ENCODE assay signal across 1 cellular context in the genomic region with DNA sequence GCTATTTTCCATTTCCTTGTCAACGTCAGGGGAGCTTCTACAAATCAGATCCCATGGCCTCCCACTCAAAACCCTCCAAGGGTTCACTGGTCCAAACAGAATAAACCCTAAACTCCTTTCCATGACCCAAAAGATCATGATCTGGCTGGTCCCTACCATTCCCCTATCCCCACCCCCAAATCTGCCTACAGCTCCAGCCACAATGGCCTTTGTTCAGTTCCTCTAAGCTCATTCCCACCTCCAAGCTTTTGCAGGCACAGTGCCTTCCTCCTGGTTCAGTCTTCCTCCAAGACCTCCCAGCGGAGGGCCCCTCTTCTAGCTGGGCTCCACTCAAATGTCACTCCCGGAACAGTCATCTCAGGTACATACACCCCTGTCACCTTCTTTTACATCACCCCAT.
TF ChIP-seq lines count a peak whose summit lies in the region.

No MANE protein-coding gene starts in this region.

TF ChIP-seq in H1, 55 proteins besides CTCF, POLR2A, EP300 and RAD21:
- no peak for TF ChIP-seq SAP30 (IDR thresholded peaks at IDR 0.05; ENCODE audit: insufficient read depth, insufficient replicate concordance, low read length)
- TF ChIP-seq KDM5A (IDR thresholded peaks at IDR 0.05; ENCODE audit: low read length), result no peak
- TF ChIP-seq CEBPB (IDR thresholded peaks at IDR 0.05; ENCODE audit: low read depth, low read length), result no peak
- no peak for TF ChIP-seq JUN (IDR thresholded peaks at IDR 0.05; ENCODE audit: low read depth, low read length)
- TF ChIP-seq ZNF274 (IDR thresholded peaks at IDR 0.05; ENCODE audit: borderline replicate concordance, extremely low read depth, low read length), result no peak
- TF ChIP-seq CBX5 (IDR thresholded peaks at IDR 0.05; ENCODE audit: low read depth, low read length), result no peak
- TF ChIP-seq HDAC6 (IDR thresholded peaks at IDR 0.05; ENCODE audit: low read depth, low read length), result no peak
- TF ChIP-seq PHF8 (conservative IDR thresholded peaks at IDR 0.05; ENCODE audit: low read depth, low read length), result no peak
- no peak for TF ChIP-seq CHD1 (IDR thresholded peaks at IDR 0.05; ENCODE audit: low read depth, low read length)
- TF ChIP-seq BACH1 (IDR thresholded peaks at IDR 0.05; ENCODE audit: low read length), result no peak
- TF ChIP-seq CREB1 (IDR thresholded peaks at IDR 0.05), result no peak
- TF ChIP-seq RBBP5 (IDR thresholded peaks at IDR 0.05; ENCODE audit: borderline replicate concordance, low read depth, low read length), result no peak
- no peak for TF ChIP-seq CBX8 (IDR thresholded peaks at IDR 0.05; ENCODE audit: borderline replicate concordance, low read depth, low read length)
- TF ChIP-seq RXRA (IDR thresholded peaks at IDR 0.05; ENCODE audit: insufficient read depth, low read depth, low read length), result no peak
- no peak for TF ChIP-seq EGR1 (IDR thresholded peaks at IDR 0.05; ENCODE audit: borderline replicate concordance, low read depth, low read length)
- TF ChIP-seq HDAC2 (IDR thresholded peaks at IDR 0.05; ENCODE audit: borderline replicate concordance in 1 of 2, low read depth in 2 of 2, low read length in 2 of 2), result no peak
- TF ChIP-seq RNF2 (IDR thresholded peaks at IDR 0.05; ENCODE audit: borderline replicate concordance, low read depth, low read length, missing control alignments, poor library complexity, severe bottlenecking), result no peak
- no peak for TF ChIP-seq TAF1 (IDR thresholded peaks at IDR 0.05; ENCODE audit: low read depth, low read length)
- no peak for TF ChIP-seq TBP (IDR thresholded peaks at IDR 0.05; ENCODE audit: low read depth, low read length)
